9 cellular contexts compared by ENCODE assay signal in genomic region chr17:10172241-10172741, GRCh38. TPM values are rescaled to one million over a fixed set of nuclear protein-coding genes. Genes with fewer than 3 reads are reported as not detected.
DNase-seq lines count a peak whose midpoint lies in the region; ATAC-seq and TF ChIP-seq lines count a peak whose summit lies in the region.
"Had no signal": no experiment of that assay in that cellular context is flagged by ENCODE, and none has a peak within 500 bp of the region (broad histone marks: within the 10 kb centered on the region; RNA-seq: fewer than 3 reads in every experiment).

No MANE protein-coding gene starts in this region.

- 46 to 61% (median 52%) methylated on average over 3 of the region's 3 CpGs for WGBS in stomach, 5 donors

- H3K36me3 ChIP-seq in Loucy (ENCODE audit: insufficient read depth, low read length) (no peaks in the 10 kb centered on the region), stomach (no peaks in the 10 kb centered on the region)

- H2AFZ ChIP-seq in Loucy (ENCODE audit: low read length) = no peak overlapping the region

- TF ChIP-seq CTCF in Loucy (conservative IDR thresholded peaks at IDR 0.05; ENCODE audit: low read length) (no peak), fibroblast of villous mesenchyme (IDR thresholded peaks at IDR 0.05; ENCODE audit: insufficient read depth, low read depth, low read length) (no peak), stomach (IDR thresholded peaks at IDR 0.05) (no peak)

- TF ChIP-seq EP300 in stomach (IDR thresholded peaks at IDR 0.05) = no peak

- no peaks in the 10 kb centered on the region for H3K9me2 ChIP-seq in Loucy (replicated peaks; ENCODE audit: low read depth, low read length)

- H3K9ac ChIP-seq in Loucy (ENCODE audit: low read depth, low read length, poor library complexity, severe bottlenecking) = peak overlapping the region; percentile 53

- H3K27me3 ChIP-seq in Loucy (ENCODE audit: insufficient read depth, low read length, poor library complexity, severe bottlenecking) (no peaks in the 10 kb centered on the region), stomach (peaks cover 0 to 5% (median 0%) of the 10 kb centered on the region in 3 donors)

- no peaks in the 10 kb centered on the region for H3K36me3 Mint-ChIP-seq in activated T-helper 17 cell treated with anti-CD3 and anti-CD28 coated beads, Interleukin-2, amount 50 U/mL, for 72 hours (ENCODE audit: low read depth)

- H3K4me3 ChIP-seq in Loucy (ENCODE audit: low read length, poor library complexity, severe bottlenecking) (peak overlapping the region; percentile 48), fibroblast of villous mesenchyme (ENCODE audit: low read depth, low read length) (no peak overlapping the region), stomach (no peak overlapping the region)

- peaks cover 31% of the 10 kb centered on the region for H3K27me3 Mint-ChIP-seq in activated T-helper 17 cell treated with anti-CD3 and anti-CD28 coated beads, Interleukin-2, amount 50 U/mL, for 72 hours

- H3K27ac ChIP-seq in stomach = peak overlapping the region in 3 of 5 donors; percentile 29 to 50 (median 39)
- H3K27ac ChIP-seq: 22Rv1 had no signal

- peak; percentile 54 for DNase-seq in NCI-H82 (lab: John Stamatoyannopoulos, UW)
- DNase-seq in NCI-H82 treated with DMSO at 0.1 percent for 48 hours (lab: John Stamatoyannopoulos, UW; ENCODE audit: unreplicated experiment) = no peak
- DNase-seq in fibroblast of villous mesenchyme (ENCODE audit: low read depth) = peak; percentile 86
- no peak for DNase-seq in stomach
- no peak for DNase-seq in NCI-H524 treated with DMSO at 0.1 percent for 48 hours (lab: John Stamatoyannopoulos, UW)

- H3K4me3 Mint-ChIP-seq in activated T-helper 17 cell treated with anti-CD3 and anti-CD28 coated beads, Interleukin-2, amount 50 U/mL, for 72 hours = no peak overlapping the region

- no peaks in the 10 kb centered on the region for H3F3A ChIP-seq in Loucy (ENCODE audit: low read depth)

- peaks cover 4% of the 10 kb centered on the region for H4K20me1 ChIP-seq in Loucy (ENCODE audit: insufficient read depth, low read length, poor library complexity, severe bottlenecking)

- no peak overlapping the region for H3K27ac Mint-ChIP-seq in activated T-helper 17 cell treated with anti-CD3 and anti-CD28 coated beads, Interleukin-2, amount 50 U/mL, for 72 hours

- peak overlapping the region; percentile 64 for H3K4me2 ChIP-seq in Loucy (ENCODE audit: low read depth, low read length, poor library complexity, severe bottlenecking)

- peaks cover 35% of the 10 kb centered on the region for H3K4me1 ChIP-seq in Loucy (ENCODE audit: insufficient read depth, low read length, poor library complexity, severe bottlenecking)
- H3K4me1 ChIP-seq in stomach = peaks cover 0 to 20% (median 9%) of the 10 kb centered on the region in 4 donors

- H3K9me3 ChIP-seq in Loucy (ENCODE audit: insufficient read depth, low read depth, low read length) = no peaks in the 10 kb centered on the region
- no peaks in the 10 kb centered on the region for H3K9me3 ChIP-seq in stomach

- no peak for ATAC-seq in HG03457 (IDR thresholded peaks at IDR 0.05; ENCODE audit: unreplicated experiment)
- ATAC-seq in activated T-helper 17 cell treated with anti-CD3 and anti-CD28 coated beads, Interleukin-2, amount 50 U/mL, for 72 hours (replicated peaks) = no peak

- H3K4me1 Mint-ChIP-seq in activated T-helper 17 cell treated with anti-CD3 and anti-CD28 coated beads, Interleukin-2, amount 50 U/mL, for 72 hours = peaks cover 5% of the 10 kb centered on the region

- peaks cover 94% of the 10 kb centered on the region for H3K79me2 ChIP-seq in Loucy (ENCODE audit: insufficient read depth, low read length)

- H3K9me3 Mint-ChIP-seq in activated T-helper 17 cell treated with anti-CD3 and anti-CD28 coated beads, Interleukin-2, amount 50 U/mL, for 72 hours = peaks cover 4% of the 10 kb centered on the region

- no peak for TF ChIP-seq POLR2A in stomach (IDR thresholded peaks at IDR 0.05)

- intact Hi-C loops in stomach (cut with DNase I; ENCODE audit: low total_unique reads) = no loop called here

RNA-seq across cellular contexts. Expression of gene GAS7, which starts 26.1 kb away (rescaled TPM):
- total RNA-seq in fibroblast of villous mesenchyme (4.5 and 8.6 TPM in 2 replicates), stomach (100 to 1,000 TPM in 1 of 5 donors, 10 to 100 TPM in 4; 24.5 to 185 (median 42.9) TPM)
- 10 to 100 TPM in 1 of 3 donors, 1 to 10 TPM in 2; 4.1 to 21.2 (median 9.0) TPM for polyA plus RNA-seq in stomach
- total RNA-seq in activated T-helper 17 cell treated with anti-CD3 and anti-CD28 coated beads, Interleukin-2, amount 50 U/mL, for 72 hours = under 1 TPM; 0.42 to 0.43 TPM

Comparison
In these comparisons a context has a peak if more than half of its experiments do, and no peak if none do; other contexts are left out.
1. DNase-seq: peak in NCI-H82 (single experiment) and fibroblast of villous mesenchyme (single experiment); none in NCI-H82 treated with DMSO at 0.1 percent for 48 hours (single experiment), stomach (single experiment) and NCI-H524 treated with DMSO at 0.1 percent for 48 hours (single experiment).